Comparison of ENCODE assay signal across 10 cellular contexts in genomic region chr5:173592050-173592669, GRCh38. TPM values are rescaled to one million over a fixed set of nuclear protein-coding genes. Genes with fewer than 3 reads are reported as not detected.
DNase-seq lines count a peak whose midpoint lies in the region; ATAC-seq and TF ChIP-seq lines count a peak whose summit lies in the region.
"Had no signal": no experiment of that assay in that cellular context is flagged by ENCODE, and none has a peak within 500 bp of the region (broad histone marks: within the 10 kb centered on the region; RNA-seq: fewer than 3 reads in every experiment).

No MANE protein-coding gene starts in this region.

- H3K36me3 Mint-ChIP-seq in activated naive CD4-positive, alpha-beta T cell treated with anti-CD3 and anti-CD28 coated beads for 36 hours (ENCODE audit: low read depth): peaks cover 33% of the 10 kb centered on the region

- H3K9me3 ChIP-seq in gastrocnemius medialis: peaks cover 0 to 16% (median 4%) of the 10 kb centered on the region in 3 donors

- H3K4me3 Mint-ChIP-seq in activated naive CD4-positive, alpha-beta T cell treated with anti-CD3 and anti-CD28 coated beads for 36 hours: no peak overlapping the region
- H3K4me3 Mint-ChIP-seq: T-helper 2 cell treated with Interferon-gamma antibody and Interleukin-4, amounts not matched to agents 5 μg/mL and 100 μg/mL, for 36 hours had no signal

- H3K27me3 ChIP-seq in gastrocnemius medialis: no peaks in the 10 kb centered on the region
- H3K27me3 ChIP-seq: vagina had no signal

- no peak overlapping the region for H3K27ac ChIP-seq in gastrocnemius medialis

- H3K27me3 Mint-ChIP-seq in activated naive CD4-positive, alpha-beta T cell treated with anti-CD3 and anti-CD28 coated beads for 36 hours (ENCODE audit: low read depth): no peaks in the 10 kb centered on the region

- CTCF ChIA-PET in activated naive CD4-positive, alpha-beta T cell treated with anti-CD3 and anti-CD28 coated beads for 36 hours (lab: Charles Lee): interaction anchor here (0.8 to 1.9 kb wide), 8 partner anchors 10 to 383 kb away, joined by 3 to 7 read pairs (median 4); no protein-coding TSS in a partner anchor

- peak; percentile 40 for DNase-seq in activated naive CD4-positive, alpha-beta T cell treated with anti-CD3 and anti-CD28 coated beads for 36 hours
- no peak for DNase-seq in activated naive CD4-positive, alpha-beta T cell (lab: John Stamatoyannopoulos, UW)
- DNase-seq in LHCN-M2 (ENCODE audit: low read depth) (peak; percentile 27), cardiac fibroblast (ENCODE audit: low read depth in 2 of 2) (peak in 1 of 2 donors; percentile 37), gastrocnemius medialis (no peak), NCI-H1694 (lab: John Stamatoyannopoulos, UW) (no peak)

- TF ChIP-seq CTCF in cardiac fibroblast (IDR thresholded peaks at IDR 0.05; ENCODE audit: low read depth, low read length) (peak; percentile 58), gastrocnemius medialis (IDR thresholded peaks at IDR 0.05 in 4 of 5, conservative IDR thresholded peaks at IDR 0.05 in 1 of 5) (peak; percentile 18 to 57 (median 25))

- H3K27ac Mint-ChIP-seq in activated naive CD4-positive, alpha-beta T cell treated with anti-CD3 and anti-CD28 coated beads for 36 hours: no peak overlapping the region
- H3K27ac Mint-ChIP-seq: T-helper 2 cell treated with Interferon-gamma antibody and Interleukin-4, amounts not matched to agents 5 μg/mL and 100 μg/mL, for 36 hours had no signal

- H3K4me1 ChIP-seq in gastrocnemius medialis: no peaks in the 10 kb centered on the region

- intact Hi-C loops in activated naive CD4-positive, alpha-beta T cell treated with anti-CD3 and anti-CD28 coated beads for 36 hours (cut with micrococcal nuclease): loop anchor here (1.0 kb wide), 1 partner anchor 381 kb away; no protein-coding TSS in a partner anchor
- intact Hi-C loops in gastrocnemius medialis (cut with DNase I; ENCODE audit: low total_unique reads): no loop called here

- ATAC-seq in gastrocnemius medialis (no peak), GM19452 (IDR thresholded peaks at IDR 0.05; ENCODE audit: unreplicated experiment) (no peak), HG02885 (IDR thresholded peaks at IDR 0.05; ENCODE audit: poor library complexity, unreplicated experiment) (no peak)

- no peak overlapping the region for H3K4me3 ChIP-seq in cardiac fibroblast (replicated peaks in 1 of 2; ENCODE audit: low read depth in 2 of 2, low read length in 2 of 2)
- no peak overlapping the region for H3K4me3 ChIP-seq in gastrocnemius medialis
- H3K4me3 ChIP-seq: vagina had no signal

- in situ Hi-C loops in gastrocnemius medialis (cut with MboI; ENCODE audit: low sequenced_read_pairs in 4 of 4): loop anchor here in 1 of 4 donors (25.0 kb wide), 1 partner anchor 280 kb away; no protein-coding TSS in a partner anchor

- no peak for TF ChIP-seq POLR2A in gastrocnemius medialis (IDR thresholded peaks at IDR 0.05)

- H3K36me3 ChIP-seq in gastrocnemius medialis: peaks cover 0 to 10% of the 10 kb centered on the region in 2 donors

- H3K4me1 Mint-ChIP-seq in activated naive CD4-positive, alpha-beta T cell treated with anti-CD3 and anti-CD28 coated beads for 36 hours (ENCODE audit: low read depth): no peaks in the 10 kb centered on the region

- peaks cover 50% of the 10 kb centered on the region for H3K9me3 Mint-ChIP-seq in activated naive CD4-positive, alpha-beta T cell treated with anti-CD3 and anti-CD28 coated beads for 36 hours

RNA-seq across cellular contexts. Expression of gene BOD1, which starts 24.3 kb away (rescaled TPM):
- total RNA-seq in activated naive CD4-positive, alpha-beta T cell treated with anti-CD3 and anti-CD28 coated beads for 36 hours: 10 to 100 TPM; 35.3 to 36.9 TPM
- total RNA-seq in LHCN-M2 (2014; rRNA removed) (68.7 and 80.5 TPM in 2 replicates), gastrocnemius medialis (100 to 1,000 TPM; 101 to 157 (median 117) TPM)
- 67.8 TPM for polyA plus RNA-seq in LHCN-M2 (2012)

Comparison
In these comparisons a context has a peak if more than half of its experiments do, and no peak if none do; other contexts are left out.
1. DNase-seq: peak in activated naive CD4-positive, alpha-beta T cell treated with anti-CD3 and anti-CD28 coated beads for 36 hours (single experiment) and LHCN-M2 (single experiment); none in activated naive CD4-positive, alpha-beta T cell (0 of 4), gastrocnemius medialis (0 of 2) and NCI-H1694 (single experiment).